ENCODE assay signal across 36 cellular contexts in genomic region chr1:47967868-47968267, GRCh38. TPM values are rescaled to one million over a fixed set of nuclear protein-coding genes. Genes with fewer than 3 reads are reported as not detected.
"Had no signal": no experiment of that assay in that cellular context is flagged by ENCODE, and none has a peak within 500 bp of the region (broad histone marks: within the 10 kb centered on the region; RNA-seq: fewer than 3 reads in every experiment).

No MANE protein-coding gene starts in this region.

- H3K4me1 Mint-ChIP-seq: activated B cell treated with CpG ODN at 0.5 μM for 24 hours; activated CD4-positive, alpha-beta T cell treated with anti-CD3 and anti-CD28 coated beads, Interleukin-2, amount 10 ng/mL, durations not matched to agents 24 days and 14 days; activated CD8-positive, alpha-beta memory T cell treated with anti-CD3 and anti-CD28 coated beads, Interleukin-2, amount 10 ng/mL, durations not matched to agents 7 days and 5 days; activated naive CD4-positive, alpha-beta T cell treated with anti-CD3 and anti-CD28 coated beads, Interleukin-2, amount 10 ng/mL, durations not matched to agents 7 days and 5 days; activated naive CD4-positive, alpha-beta T cell treated with anti-CD3 and anti-CD28 coated beads, Interleukin-2, amount 50 U/mL, for 24 hours; activated naive CD8-positive, alpha-beta T cell treated with anti-CD3 and anti-CD28 coated beads, Interleukin-2, amount 10 ng/mL, durations not matched to agents 7 days and 5 days; activated naive CD8-positive, alpha-beta T cell treated with anti-CD3 and anti-CD28 coated beads, Interleukin-2, amount 50 U/mL, for 24 hours; central memory CD8-positive, alpha-beta T cell had no signal

- H3K9me3 ChIP-seq: ascending aorta had no signal

- H3K27me3 ChIP-seq: ascending aorta, cardiac muscle cell had no signal

- H3K27ac Mint-ChIP-seq: activated B cell treated with CpG ODN at 0.5 μM for 24 hours; activated CD4-positive, alpha-beta memory T cell treated with anti-CD3 and anti-CD28 coated beads for 36 hours; activated CD4-positive, alpha-beta T cell treated with anti-CD3 and anti-CD28 coated beads, Interleukin-2, amount 10 ng/mL, durations not matched to agents 24 days and 14 days; activated CD8-positive, alpha-beta memory T cell treated with anti-CD3 and anti-CD28 coated beads, Interleukin-2, amount 10 ng/mL, durations not matched to agents 7 days and 5 days; activated CD8-positive, alpha-beta T cell treated with anti-CD3 and anti-CD28 coated beads for 36 hours; activated naive CD4-positive, alpha-beta T cell treated with anti-CD3 and anti-CD28 coated beads, Interleukin-2, amount 10 ng/mL, durations not matched to agents 7 days and 5 days; activated naive CD4-positive, alpha-beta T cell treated with anti-CD3 and anti-CD28 coated beads, Interleukin-2, amount 50 U/mL, for 24 hours; activated naive CD8-positive, alpha-beta T cell; activated naive CD8-positive, alpha-beta T cell treated with anti-CD3 and anti-CD28 coated beads, Interleukin-2, amount 10 ng/mL, durations not matched to agents 7 days and 5 days; activated naive CD8-positive, alpha-beta T cell treated with anti-CD3 and anti-CD28 coated beads, Interleukin-2, amount 50 U/mL, for 24 hours; activated T-cell treated with anti-CD3 and anti-CD28 coated beads, Interleukin-2, amount 50 U/mL, for 24 hours; activated T-helper 2 cell treated with anti-CD3 and anti-CD28 coated beads, Interferon-gamma antibody, Interleukin-2, Interleukin-4, amounts not matched to agents 10 μg/mL and 5 μg/mL and 100 μg/mL, durations not matched to agents 14 hours and 24 hours and 36 hours; T-helper 1 cell treated with Interleukin-12 subunit alpha and Interleukin-12 subunit beta and Interleukin-4 antibody, amounts not matched to agents 30 μg/mL and 1 μg/mL, for 36 hours; T-helper 2 cell treated with Interferon-gamma antibody and Interleukin-4, amounts not matched to agents 5 μg/mL and 100 μg/mL, for 36 hours had no signal

- H3K36me3 Mint-ChIP-seq: activated CD4-positive, alpha-beta memory T cell treated with anti-CD3 and anti-CD28 coated beads for 36 hours; activated CD8-positive, alpha-beta memory T cell treated with anti-CD3 and anti-CD28 coated beads, Interleukin-2, amount 10 ng/mL, durations not matched to agents 7 days and 5 days; activated naive CD4-positive, alpha-beta T cell treated with anti-CD3 and anti-CD28 coated beads, Interleukin-2, amount 10 ng/mL, durations not matched to agents 7 days and 5 days; activated naive CD4-positive, alpha-beta T cell treated with anti-CD3 and anti-CD28 coated beads, Interleukin-2, amount 50 U/mL, for 24 hours; activated naive CD8-positive, alpha-beta T cell; activated naive CD8-positive, alpha-beta T cell treated with anti-CD3 and anti-CD28 coated beads, Interleukin-2, amount 10 ng/mL, durations not matched to agents 7 days and 5 days; brain had no signal

- H3K27me3 Mint-ChIP-seq: activated naive CD4-positive, alpha-beta T cell treated with anti-CD3 and anti-CD28 coated beads, Interleukin-2, amount 10 ng/mL, durations not matched to agents 7 days and 5 days had no signal

- H3K4me3 Mint-ChIP-seq: activated B cell treated with CpG ODN at 0.5 μM for 24 hours; activated CD4-positive, alpha-beta memory T cell treated with anti-CD3 and anti-CD28 coated beads for 36 hours; activated CD4-positive, alpha-beta T cell treated with anti-CD3 and anti-CD28 coated beads, Interleukin-2, amount 10 ng/mL, durations not matched to agents 24 days and 14 days; activated CD8-positive, alpha-beta memory T cell treated with anti-CD3 and anti-CD28 coated beads, Interleukin-2, amount 10 ng/mL, durations not matched to agents 7 days and 5 days; activated CD8-positive, alpha-beta T cell treated with anti-CD3 and anti-CD28 coated beads for 36 hours; activated naive CD4-positive, alpha-beta T cell treated with anti-CD3 and anti-CD28 coated beads, Interleukin-2, amount 10 ng/mL, durations not matched to agents 7 days and 5 days; activated naive CD4-positive, alpha-beta T cell treated with anti-CD3 and anti-CD28 coated beads, Interleukin-2, amount 50 U/mL, for 24 hours; activated naive CD8-positive, alpha-beta T cell; activated naive CD8-positive, alpha-beta T cell treated with anti-CD3 and anti-CD28 coated beads, Interleukin-2, amount 10 ng/mL, durations not matched to agents 7 days and 5 days; activated naive CD8-positive, alpha-beta T cell treated with anti-CD3 and anti-CD28 coated beads, Interleukin-2, amount 50 U/mL, for 24 hours; activated T-cell treated with anti-CD3 and anti-CD28 coated beads, Interleukin-2, amount 50 U/mL, for 24 hours; brain; central memory CD8-positive, alpha-beta T cell; T-helper 1 cell treated with Interleukin-12 subunit alpha and Interleukin-12 subunit beta and Interleukin-4 antibody, amounts not matched to agents 30 μg/mL and 1 μg/mL, for 36 hours; T-helper 2 cell treated with Interferon-gamma antibody and Interleukin-4, amounts not matched to agents 5 μg/mL and 100 μg/mL, for 36 hours had no signal

- H3K36me3 ChIP-seq: ascending aorta, cardiac muscle cell had no signal

- H3K9me3 Mint-ChIP-seq: activated B cell treated with CpG ODN at 0.5 μM for 24 hours; activated CD4-positive, alpha-beta memory T cell treated with anti-CD3 and anti-CD28 coated beads for 36 hours; activated CD4-positive, alpha-beta T cell treated with anti-CD3 and anti-CD28 coated beads, Interleukin-2, amount 10 ng/mL, durations not matched to agents 24 days and 14 days; activated CD8-positive, alpha-beta T cell treated with anti-CD3 and anti-CD28 coated beads for 36 hours; activated naive CD4-positive, alpha-beta T cell treated with anti-CD3 and anti-CD28 coated beads, Interleukin-2, amount 10 ng/mL, durations not matched to agents 7 days and 5 days; activated naive CD4-positive, alpha-beta T cell treated with anti-CD3 and anti-CD28 coated beads, Interleukin-2, amount 50 U/mL, for 24 hours; activated naive CD8-positive, alpha-beta T cell treated with anti-CD3 and anti-CD28 coated beads, Interleukin-2, amount 10 ng/mL, durations not matched to agents 7 days and 5 days; activated naive CD8-positive, alpha-beta T cell treated with anti-CD3 and anti-CD28 coated beads, Interleukin-2, amount 50 U/mL, for 24 hours; activated T-cell treated with anti-CD3 and anti-CD28 coated beads, Interleukin-2, amount 50 U/mL, for 24 hours; activated T-helper 2 cell treated with anti-CD3 and anti-CD28 coated beads, Interferon-gamma antibody, Interleukin-2, Interleukin-4, amounts not matched to agents 10 μg/mL and 5 μg/mL and 100 μg/mL, durations not matched to agents 14 hours and 24 hours and 36 hours; brain; central memory CD8-positive, alpha-beta T cell; T-helper 1 cell treated with Interleukin-12 subunit alpha and Interleukin-12 subunit beta and Interleukin-4 antibody, amounts not matched to agents 30 μg/mL and 1 μg/mL, for 36 hours; T-helper 2 cell treated with Interferon-gamma antibody and Interleukin-4, amounts not matched to agents 5 μg/mL and 100 μg/mL, for 36 hours had no signal

- H3K27ac ChIP-seq: cardiac muscle cell, VCaP had no signal

- DNase-seq: activated B cell treated with CpG ODN at 0.5 μM for 24 hours; activated CD4-positive, alpha-beta memory T cell treated with anti-CD3 and anti-CD28 coated beads for 36 hours; activated CD4-positive, alpha-beta T cell treated with anti-CD3 and anti-CD28 coated beads for 4 hours; activated CD4-positive, alpha-beta T cell treated with anti-CD3 and anti-CD28 coated beads, Interleukin-2, amount 10 ng/mL, durations not matched to agents 24 days and 14 days; activated CD4-positive, alpha-beta T cell treated with anti-CD3 and anti-CD28 coated beads, Interleukin-2, amount 50 U/mL, for 1 hour; activated CD4-positive, alpha-beta T cell treated with anti-CD3 and anti-CD28 coated beads, Interleukin-2, amount 50 U/mL, for 4 hours; activated CD4-positive, CD25-positive, alpha-beta regulatory T cell treated with anti-CD3 and anti-CD28 coated beads, Interleukin-2, amount 50 U/mL, for 72 hours; activated CD8-positive, alpha-beta memory T cell treated with anti-CD3 and anti-CD28 coated beads, Interleukin-2, amount 10 ng/mL, durations not matched to agents 7 days and 5 days; activated CD8-positive, alpha-beta memory T cell treated with anti-CD3 and anti-CD28 coated beads, Interleukin-2, amount 50 U/mL, for 48 hours; activated CD8-positive, alpha-beta T cell treated with anti-CD3 and anti-CD28 coated beads for 36 hours; activated effector memory CD4-positive, alpha-beta T cell treated with Interleukin-2 at 50 U/mL for 16 hours; activated gamma-delta T cell; activated naive CD4-positive, alpha-beta T cell treated with anti-CD3 and anti-CD28 coated beads, Interleukin-2, amount 10 ng/mL, durations not matched to agents 7 days and 5 days; activated naive CD4-positive, alpha-beta T cell treated with Interleukin-2 at 50 U/mL for 16 hours; activated naive CD8-positive, alpha-beta T cell treated with anti-CD3 and anti-CD28 coated beads, Interleukin-2, amount 10 ng/mL, durations not matched to agents 7 days and 5 days; activated naive CD8-positive, alpha-beta T cell treated with anti-CD3 and anti-CD28 coated beads, Interleukin-2, amount 50 U/mL, for 24 hours; activated T-cell treated with anti-CD3 and anti-CD28 coated beads, Interleukin-2, amount 50 U/mL, for 24 hours; activated T-cell treated with anti-CD3 and anti-CD28 coated beads, Interleukin-2, amount 50 U/mL, for 48 hours; amygdala; anterior cingulate cortex; cerebellar nuclear complex; T-helper 1 cell; T-helper 2 cell; T-helper 9 cell had no signal

- FAIRE-seq: bronchial epithelial cell, TTC549 had no signal

- ATAC-seq: activated CD8-positive, alpha-beta memory T cell treated with anti-CD3 and anti-CD28 coated beads, Interleukin-2, amount 10 ng/mL, durations not matched to agents 7 days and 5 days; activated CD8-positive, alpha-beta T cell treated with anti-CD3 and anti-CD28 coated beads for 36 hours; activated naive CD8-positive, alpha-beta T cell treated with anti-CD3 and anti-CD28 coated beads, Interleukin-2, amount 50 U/mL, for 24 hours had no signal

- H3K4me3 ChIP-seq: ascending aorta, cardiac muscle cell had no signal

RNA-seq across cellular contexts. Expression of gene TRABD2B, which starts 29.3 kb away (rescaled TPM):
- total RNA-seq: activated B cell treated with CpG ODN at 0.5 μM for 24 hours; activated CD4-positive, alpha-beta memory T cell treated with anti-CD3 and anti-CD28 coated beads for 36 hours; activated CD4-positive, alpha-beta T cell treated with anti-CD3 and anti-CD28 coated beads, Interleukin-2, amount 10 ng/mL, durations not matched to agents 24 days and 14 days; activated CD8-positive, alpha-beta memory T cell treated with anti-CD3 and anti-CD28 coated beads, Interleukin-2, amount 10 ng/mL, durations not matched to agents 7 days and 5 days; activated CD8-positive, alpha-beta T cell treated with anti-CD3 and anti-CD28 coated beads for 36 hours; activated naive CD8-positive, alpha-beta T cell treated with anti-CD3 and anti-CD28 coated beads, Interleukin-2, amount 10 ng/mL, durations not matched to agents 7 days and 5 days; activated T-helper 2 cell treated with anti-CD3 and anti-CD28 coated beads, Interferon-gamma antibody, Interleukin-2, Interleukin-4, amounts not matched to agents 10 μg/mL and 5 μg/mL and 100 μg/mL, durations not matched to agents 14 hours and 24 hours and 36 hours had no signal
